Comparison of ENCODE assay signal across 10 cellular contexts in genomic region chr3:172213765-172214358, GRCh38.
A peak's percentile ranks its signal among the peaks of the same experiment; 100 is the strongest.
DNase-seq lines count a peak whose midpoint lies in the region; ATAC-seq and TF ChIP-seq lines count a peak whose summit lies in the region.
"Had no signal": no experiment of that assay in that cellular context is flagged by ENCODE, and none has a peak within 500 bp of the region (broad histone marks: within the 10 kb centered on the region; RNA-seq: fewer than 3 reads in every experiment).

No MANE protein-coding gene starts in this region.

- peak; percentile 83 for DNase-seq in NCI-H1417 treated with DMSO at 0.1 percent for 48 hours (lab: John Stamatoyannopoulos, UW)
- peak in 1 of 2 experiments; percentile 53 for DNase-seq in PC-9
- no peak for DNase-seq in activated naive CD4-positive, alpha-beta T cell treated with anti-CD3 and anti-CD28 coated beads, Interleukin-2, amount 50 U/mL, for 72 hours (ENCODE audit: low spot score in 2 of 2)
- no peak for DNase-seq in NCI-H1694 treated with DMSO at 0.1 percent for 48 hours (lab: John Stamatoyannopoulos, UW)
- DNase-seq: activated effector memory CD4-positive, alpha-beta T cell treated with Interleukin-2 at 50 U/mL for 16 hours; head of caudate nucleus; testis had no signal

- H3K4me1 ChIP-seq in PC-9 (replicated peaks; ENCODE audit: insufficient read depth) (peaks cover 57% of the 10 kb centered on the region), neutrophil (ENCODE audit: control insufficient read depth in 1 of 2, insufficient read depth in 1 of 2, low read depth in 1 of 2, low read length in 1 of 2) (peaks cover 38 to 58% of the 10 kb centered on the region in 2 experiments)

- ATAC-seq in GM18868 (IDR thresholded peaks at IDR 0.05; ENCODE audit: unreplicated experiment) (peak; percentile 29), HG02840 (IDR thresholded peaks at IDR 0.05; ENCODE audit: low FRiP score, unreplicated experiment) (no peak)
- no peak for ATAC-seq in activated naive CD4-positive, alpha-beta T cell treated with anti-CD3 and anti-CD28 coated beads, Interleukin-2, amount 50 U/mL, for 72 hours

- POLR2A ChIA-PET in PC-9 (lab: Charles Lee; ENCODE audit: unreplicated experiment): no interaction called here

- peaks cover 100% of the 10 kb centered on the region for H3K79me2 ChIP-seq in PC-9 (ENCODE audit: low read depth)

- H3F3A ChIP-seq in PC-9 (ENCODE audit: insufficient read depth, low read depth): peaks cover 71% of the 10 kb centered on the region

- H3K27ac Mint-ChIP-seq in activated naive CD4-positive, alpha-beta T cell treated with anti-CD3 and anti-CD28 coated beads, Interleukin-2, amount 50 U/mL, for 72 hours: no peak overlapping the region

- peak overlapping the region; percentile 23; the same call in 1 of the 2 replicates for H3K27ac ChIP-seq in PC-9
- H3K27ac ChIP-seq in neutrophil: peak overlapping the region; percentile 59
- H3K27ac ChIP-seq: testis had no signal

- BruUV-seq in PC-9 (replicated peaks; lab: Mats Ljungman, UMichigan): no TSS peak

- H3K4me3 ChIP-seq in PC-9: no peak overlapping the region
- no peak overlapping the region for H3K4me3 ChIP-seq in neutrophil (ENCODE audit: low read depth in 1 of 2, low read length in 1 of 2)
- H3K4me3 ChIP-seq: testis had no signal

- intact Hi-C loops in PC-9 (cut with micrococcal nuclease; ENCODE audit: unreplicated experiment): no loop called here

- no peaks in the 10 kb centered on the region for H3K9me3 Mint-ChIP-seq in activated naive CD4-positive, alpha-beta T cell treated with anti-CD3 and anti-CD28 coated beads, Interleukin-2, amount 50 U/mL, for 72 hours

- no peak overlapping the region for H2AFZ ChIP-seq in PC-9

- peaks cover 89% of the 10 kb centered on the region for H4K20me1 ChIP-seq in PC-9 (ENCODE audit: insufficient read depth)

- H3K36me3 ChIP-seq in PC-9 (ENCODE audit: low read depth) (peaks cover 33% of the 10 kb centered on the region), neutrophil (no peaks in the 10 kb centered on the region)

- no peaks in the 10 kb centered on the region for H3K9me3 ChIP-seq in PC-9 (ENCODE audit: insufficient read depth, low read depth)
- no peaks in the 10 kb centered on the region for H3K9me3 ChIP-seq in neutrophil
- H3K9me3 ChIP-seq: testis had no signal

- H3K27me3 ChIP-seq in PC-9 (ENCODE audit: insufficient read depth, low read depth) (no peaks in the 10 kb centered on the region), neutrophil (no peaks in the 10 kb centered on the region)
- H3K27me3 ChIP-seq: testis had no signal

- TF ChIP-seq CTCF in PC-9 (conservative IDR thresholded peaks at IDR 0.05) (no peak), neutrophil (IDR thresholded peaks at IDR 0.05) (no peak)

- no peaks in the 10 kb centered on the region for H3K9me2 ChIP-seq in PC-9 (ENCODE audit: insufficient read depth)

- H3K36me3 Mint-ChIP-seq in activated naive CD4-positive, alpha-beta T cell treated with anti-CD3 and anti-CD28 coated beads, Interleukin-2, amount 50 U/mL, for 72 hours: peaks cover 0 to 4% of the 10 kb centered on the region in 2 donors

- CTCF ChIA-PET in PC-9 (lab: Charles Lee): no interaction called here

- peak overlapping the region; percentile 12; the same call in 1 of the 2 replicates for H3K4me2 ChIP-seq in PC-9
